Comparison of ENCODE assay signal across 11 cellular contexts in the genomic region with DNA sequence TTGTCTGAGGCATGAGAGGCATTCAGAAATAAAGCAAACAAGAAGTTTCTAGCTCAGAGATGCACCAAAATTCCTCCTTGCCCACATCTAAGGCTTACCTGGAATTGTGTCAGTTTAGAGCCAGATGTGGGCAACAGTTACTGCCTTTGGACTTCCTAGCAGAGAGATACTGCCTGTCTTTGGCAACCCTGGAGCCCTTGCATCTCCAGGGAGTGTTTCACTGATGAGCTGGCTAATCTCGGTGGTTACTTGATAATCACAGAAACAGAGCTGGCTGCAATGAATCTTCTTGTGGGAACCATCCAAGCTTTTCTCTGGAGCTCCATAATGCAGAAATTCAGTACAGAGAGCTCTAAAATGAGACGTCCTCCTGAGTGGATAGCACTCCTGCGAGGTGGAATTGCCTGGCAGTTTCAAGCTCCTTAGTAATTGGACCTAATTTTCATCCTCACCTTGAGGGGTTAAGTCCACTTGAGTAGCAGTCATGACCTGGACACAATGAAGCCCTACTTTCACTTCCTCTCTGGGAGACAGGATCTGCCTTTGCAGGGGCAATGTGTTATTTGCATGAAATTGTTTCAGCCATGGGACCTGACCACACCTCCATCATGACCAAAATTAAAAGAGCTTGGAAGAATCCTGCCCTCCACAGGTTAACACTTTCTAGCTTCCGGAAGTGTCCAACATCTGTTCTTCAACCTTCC.
DNase-seq lines count a peak whose midpoint lies in the region; ATAC-seq, FAIRE-seq and TF ChIP-seq lines count a peak whose summit lies in the region.
"Had no signal": no experiment of that assay in that cellular context is flagged by ENCODE, and none has a peak within 500 bp of the region (broad histone marks: within the 10 kb centered on the region; RNA-seq: fewer than 3 reads in every experiment).

No MANE protein-coding gene starts in this region.

- no peak for TF ChIP-seq POLR2A in H54 (IDR thresholded peaks at IDR 0.05; ENCODE audit: low read depth, low read length)

- FAIRE-seq in H54 (lab: Jason Lieb, UNC) = no peak
- FAIRE-seq: endothelial cell of umbilical vein had no signal

- DNase-seq in AG08395 (ENCODE audit: low spot score) = peak; percentile 83
- DNase-seq in LHCN-M2 (ENCODE audit: low read depth) = peak; percentile 63
- peak; percentile 57 for DNase-seq in fibroblast of mammary gland (ENCODE audit: low read depth)
- DNase-seq in H54 (ENCODE audit: insufficient read length, low spot score) = no peak
- no peak for DNase-seq in NCI-H2081 treated with DMSO at 0.1 percent for 48 hours (lab: John Stamatoyannopoulos, UW)
- no peak for DNase-seq in NCI-H82 (lab: John Stamatoyannopoulos, UW)
- DNase-seq: activated CD4-positive, alpha-beta T cell treated with anti-CD3 and anti-CD28 coated beads, Interleukin-2, amount 50 U/mL, for 1 hour; psoas muscle had no signal

- TF ChIP-seq CTCF in fibroblast of mammary gland (conservative IDR thresholded peaks at IDR 0.05; ENCODE audit: control insufficient read depth, insufficient read depth, low read depth, low read length) = no peak

- no peak overlapping the region for H3K4me3 ChIP-seq in fibroblast of mammary gland (ENCODE audit: control insufficient read depth, low read depth, low read length)
- H3K4me3 ChIP-seq: psoas muscle had no signal

- peak; percentile 52 for ATAC-seq in GM19467 (IDR thresholded peaks at IDR 0.05; ENCODE audit: unreplicated experiment)
- ATAC-seq in HG02852 (IDR thresholded peaks at IDR 0.05; ENCODE audit: unreplicated experiment) = no peak

Comparison
In these comparisons a context has a peak if more than half of its experiments do, and no peak if none do; other contexts are left out.
1. DNase-seq: peak in AG08395 (single experiment), LHCN-M2 (single experiment) and fibroblast of mammary gland (single experiment); none in H54 (single experiment), NCI-H2081 treated with DMSO at 0.1 percent for 48 hours (single experiment) and NCI-H82 (single experiment).